1 cellular context compared by ENCODE assay signal in genomic region chr7:108102913-108103312, GRCh38.
TF ChIP-seq lines count a peak whose summit lies in the region.

No MANE protein-coding gene starts in this region.

TF ChIP-seq in K562, 482 proteins besides CTCF, POLR2A, EP300 and RAD21 (continued from another document):
- TF ChIP-seq TEAD1 (CRISPR knock-in tag; IDR thresholded peaks at IDR 0.05) (0 out of 4 replicates have a peak, but pooled peaks of 1 of the 2 experiments have one; percentile 33), ZNF830 (CRISPR knock-in tag; IDR thresholded peaks at IDR 0.05) (no peak), KDM2B (CRISPR knock-in tag; IDR thresholded peaks at IDR 0.05) (no peak)
